ENCODE assay signal across 16 cellular contexts in genomic region chr21:39319251-39319756, GRCh38. TPM values are rescaled to one million over a fixed set of nuclear protein-coding genes. Genes with fewer than 3 reads are reported as not detected.
DNase-seq lines count a peak whose midpoint lies in the region; ATAC-seq, FAIRE-seq and TF ChIP-seq lines count a peak whose summit lies in the region.
"Had no signal": no experiment of that assay in that cellular context is flagged by ENCODE, and none has a peak within 500 bp of the region (broad histone marks: within the 10 kb centered on the region; RNA-seq: fewer than 3 reads in every experiment).

No MANE protein-coding gene starts in this region.

- no peak for ATAC-seq in HepG2
- no peak for ATAC-seq in right lobe of liver
- ATAC-seq in Right ventricle myocardium superior (ENCODE audit: poor library complexity): peak; percentile 81
- ATAC-seq in HG02970 (IDR thresholded peaks at IDR 0.05; ENCODE audit: low FRiP score, unreplicated experiment): no peak
- ATAC-seq in omental fat pad (ENCODE audit: low FRiP score): no peak
- ATAC-seq: activated T-cell treated with anti-CD3 and anti-CD28 coated beads, Interleukin-2, amount 50 U/mL, for 4 hours had no signal

- H3K27ac ChIP-seq in HepG2 (ENCODE audit: extremely low read length, insufficient read depth, low read length): peak overlapping the region; percentile 36
- no peak overlapping the region for H3K27ac ChIP-seq in right lobe of liver

- H3K9me3 ChIP-seq in HepG2 (ENCODE audit: low read length): no peaks in the 10 kb centered on the region
- no peaks in the 10 kb centered on the region for H3K9me3 ChIP-seq in right lobe of liver
- H3K9me3 ChIP-seq: Peyer's patch had no signal

- H3K4me1 ChIP-seq in HepG2 (ENCODE audit: insufficient read depth, low read length) (peaks cover 56% of the 10 kb centered on the region), right lobe of liver (peaks cover 0 to 7% (median 2%) of the 10 kb centered on the region in 4 donors)

- DNase-seq in HepG2 (ENCODE audit: low spot score) (no peak), right lobe of liver (no peak), Right ventricle myocardium superior (peak; percentile 63), myocyte (ENCODE audit: low read depth) (peak; percentile 83), NCI-H774 (lab: John Stamatoyannopoulos, UW) (no peak), omental fat pad (ENCODE audit: low spot score) (no peak), CD1c-positive myeloid dendritic cell (ENCODE audit: extremely low spot score) (no peak)
- DNase-seq: activated CD4-positive, alpha-beta T cell treated with anti-CD3 and anti-CD28 coated beads for 4 hours; activated T-cell treated with anti-CD3 and anti-CD28 coated beads, Interleukin-2, amount 50 U/mL, for 4 hours; Calu3; islet precursor cell; NCI-H1105; NCI-H446 treated with DMSO at 0.1 percent for 48 hours; Peyer's patch; T-helper 2 cell had no signal

- TF ChIP-seq EP300 in HepG2 (IDR thresholded peaks at IDR 0.05; ENCODE audit: low read depth in 2 of 2, low read length in 2 of 2) (no peak), HepG2 (CRISPR knock-in tag; IDR thresholded peaks at IDR 0.05; ENCODE audit: borderline replicate concordance) (no peak)

- H4K20me1 ChIP-seq in HepG2 (ENCODE audit: insufficient read depth, low read length): no peaks in the 10 kb centered on the region

- H3K4me3 ChIP-seq in HepG2 (replicated peaks in 1 of 3; ENCODE audit: insufficient read depth in 1 of 3, low read depth in 2 of 3, low read length in 3 of 3) (no peak overlapping the region), right lobe of liver (no peak overlapping the region)
- H3K4me3 ChIP-seq: Peyer's patch had no signal

- peaks cover 3% of the 10 kb centered on the region for H3K79me2 ChIP-seq in HepG2 (ENCODE audit: insufficient read depth, low read length)

- CTCF ChIA-PET in HepG2 (lab: Yijun Ruan, JAX; ENCODE audit: low intra/inter-chr PET ratio, low total read pairs): no interaction called here

- in situ Hi-C loops in HepG2 (cut with HindIII; ENCODE audit: extremely low pct_ligation_motif_present, low pct_unique_long_range_greater_than_20kb): no loop called here

- no peak for TF ChIP-seq RAD21 in HepG2 (CRISPR knock-in tag; IDR thresholded peaks at IDR 0.05)

- H3K36me3 ChIP-seq in HepG2 (replicated peaks in 1 of 2; ENCODE audit: control insufficient read depth in 1 of 2, insufficient read depth in 2 of 2, low read length in 2 of 2) (no peaks in the 10 kb centered on the region), right lobe of liver (no peaks in the 10 kb centered on the region)
- H3K36me3 ChIP-seq: Peyer's patch had no signal

- intact Hi-C loops in HepG2 (cut with micrococcal nuclease; ENCODE audit: unreplicated experiment): no loop called here
- intact Hi-C loops in right lobe of liver (cut with DNase I): loop anchor here in 1 of 2 donors (10.0 kb wide), 1 partner anchor 65 kb away; a partner anchor contains a TSS
- intact Hi-C loops in Right ventricle myocardium superior (cut with DNase I): no loop called here

- no peak for FAIRE-seq in HepG2 (lab: Jason Lieb, UNC)

- H3K27me3 ChIP-seq in HepG2 (ENCODE audit: control insufficient read depth in 1 of 2, insufficient read depth in 2 of 2, low read length in 2 of 2): no peaks in the 10 kb centered on the region; a peak in 1 of 5 replicates
- no peaks in the 10 kb centered on the region for H3K27me3 ChIP-seq in right lobe of liver
- H3K27me3 ChIP-seq: Peyer's patch had no signal

- TF ChIP-seq CTCF in HepG2 (CRISPR knock-in tag; IDR thresholded peaks at IDR 0.05) (no peak), right lobe of liver (IDR thresholded peaks at IDR 0.05) (no peak), omental fat pad (IDR thresholded peaks at IDR 0.05) (no peak)

- no peak for TF ChIP-seq POLR2A in HepG2 (IDR thresholded peaks at IDR 0.05; ENCODE audit: insufficient read depth in 1 of 2, low read depth in 2 of 2, low read length in 2 of 2)
- TF ChIP-seq POLR2A in right lobe of liver (IDR thresholded peaks at IDR 0.05): no peak

- peak overlapping the region; percentile 41; the same call in 1 of the 2 replicates for H3K4me2 ChIP-seq in HepG2 (ENCODE audit: low read depth, low read length)

- 47% methylated on average over 6 of the region's 6 CpGs for WGBS in HepG2 (ENCODE audit: low lambda C conversion rate)
- 47% methylated on average over 6 of the region's 6 CpGs for WGBS in right lobe of liver (ENCODE audit: insufficient coverage, low coverage, low lambda C conversion rate, missing lambda C conversion rate)

- POLR2A ChIA-PET in HepG2 (lab: Yijun Ruan, JAX): no interaction called here

- H3K9ac ChIP-seq in HepG2 (ENCODE audit: insufficient read depth, low read depth, low read length): no peak overlapping the region; the same call in 1 of the 2 replicates

- no TSS peak for BruUV-seq in HepG2 (replicated peaks; lab: Mats Ljungman, UMichigan)

- H2AFZ ChIP-seq in HepG2 (ENCODE audit: low read length): no peak overlapping the region

TF ChIP-seq in HepG2, 621 proteins besides CTCF, POLR2A, EP300 and RAD21:
- TF ChIP-seq RBAK (CRISPR knock-in tag; IDR thresholded peaks at IDR 0.05) (no peak), SMYD3 (CRISPR knock-in tag; IDR thresholded peaks at IDR 0.05) (no peak)
TF ChIP-seq in HepG2: peak in this region for 0.

RNA-seq across cellular contexts. Expression of gene BRWD1, which starts 5.9 kb away (rescaled TPM):
- total RNA-seq in HepG2 (2016; rRNA removed; fragmentation: Illumina TruSeq; extraction: Trizol) (28.0 and 28.7 TPM in 2 replicates), right lobe of liver (10 to 100 TPM; 18.6 to 26.7 (median 21.9) TPM), Right ventricle myocardium superior (29.1 TPM), myocyte (55.5 TPM in 2 replicates), omental fat pad (10 to 100 TPM; 41.7 to 69.0 (median 47.1) TPM)
- 30.7 and 33.0 TPM in 2 replicates for total RNA-seq in HepG2 (2016; cell fraction: cytosol; rRNA removed; fragmentation: Illumina TruSeq; extraction: Trizol; ENCODE audit: low read depth)
- total RNA-seq in HepG2 (2016; cell fraction: insoluble cytoplasmic fraction; rRNA removed; fragmentation: Illumina TruSeq; extraction: Trizol): 28.3 TPM in 2 replicates
- 24.7 and 28.2 TPM in 2 replicates for total RNA-seq in HepG2 (2016; cell fraction: membrane; rRNA removed; fragmentation: Illumina TruSeq; extraction: Trizol)
- total RNA-seq in HepG2 (2016; cell fraction: nucleus; rRNA removed; fragmentation: Illumina TruSeq; extraction: Trizol): 61.1 and 61.3 TPM in 2 replicates
- polyA plus RNA-seq in HepG2 (2011; rRNA removed): 11.4 and 13.9 TPM in 2 replicates
- polyA plus RNA-seq in HepG2 (2011; cell fraction: cytosol; rRNA removed): 5.1 and 8.1 TPM in 2 replicates
- polyA plus RNA-seq in HepG2 (2011; cell fraction: nucleus; rRNA removed): 14.0 and 19.1 TPM in 2 replicates
- 13.5 and 18.9 TPM in 2 replicates for polyA plus RNA-seq in HepG2 (2012)
- 3.9 and 4.4 TPM in 2 replicates for polyA plus RNA-seq in HepG2 (2016; cell fraction: cytosol; fragmentation: Illumina TruSeq; extraction: Trizol; ENCODE audit: low read depth)
- polyA plus RNA-seq in HepG2 (2016; cell fraction: insoluble cytoplasmic fraction; fragmentation: Illumina TruSeq; extraction: Trizol; ENCODE audit: low read depth): 12.7 and 14.4 TPM in 2 replicates
- 8.7 TPM in 2 replicates for polyA plus RNA-seq in HepG2 (2016; cell fraction: membrane; fragmentation: Illumina TruSeq; extraction: Trizol; ENCODE audit: low read depth)
- polyA plus RNA-seq in HepG2 (2016; cell fraction: nucleus; fragmentation: Illumina TruSeq; extraction: Trizol; ENCODE audit: insufficient read depth, low read depth): 27.5 and 27.9 TPM in 2 replicates
- 24.1 and 32.5 TPM in 2 replicates for polyA minus RNA-seq in HepG2 (2011; rRNA and poly(A)+ RNA removed; ENCODE audit: low replicate concordance)
- polyA minus RNA-seq in HepG2 (2011; cell fraction: cytosol; rRNA and poly(A)+ RNA removed): 26.4 and 29.3 TPM in 2 replicates
- 204 and 216 TPM in 2 replicates for polyA minus RNA-seq in HepG2 (2011; cell fraction: nucleus; rRNA and poly(A)+ RNA removed)
- polyA plus RNA-seq in myocyte (2012): 10.7 TPM

RNA-seq across cellular contexts. Expression of gene HMGN1, which starts 29.6 kb away (rescaled TPM):
- 286 and 355 TPM in 2 replicates for total RNA-seq in HepG2 (2016; rRNA removed; fragmentation: Illumina TruSeq; extraction: Trizol)
- total RNA-seq in HepG2 (2016; cell fraction: cytosol; rRNA removed; fragmentation: Illumina TruSeq; extraction: Trizol; ENCODE audit: low read depth): 200 and 237 TPM in 2 replicates
- 276 and 350 TPM in 2 replicates for total RNA-seq in HepG2 (2016; cell fraction: insoluble cytoplasmic fraction; rRNA removed; fragmentation: Illumina TruSeq; extraction: Trizol)
- 380 and 392 TPM in 2 replicates for total RNA-seq in HepG2 (2016; cell fraction: membrane; rRNA removed; fragmentation: Illumina TruSeq; extraction: Trizol)
- total RNA-seq in HepG2 (2016; cell fraction: nucleus; rRNA removed; fragmentation: Illumina TruSeq; extraction: Trizol): 162 and 177 TPM in 2 replicates
- polyA plus RNA-seq in HepG2 (2011; rRNA removed): 69.2 and 104 TPM in 2 replicates
- polyA plus RNA-seq in HepG2 (2011; cell fraction: cytosol; rRNA removed): 42.7 and 59.4 TPM in 2 replicates
- 60.7 and 86.6 TPM in 2 replicates for polyA plus RNA-seq in HepG2 (2011; cell fraction: nucleus; rRNA removed)
- 128 and 194 TPM in 2 replicates for polyA plus RNA-seq in HepG2 (2012)
- polyA plus RNA-seq in HepG2 (2016; cell fraction: cytosol; fragmentation: Illumina TruSeq; extraction: Trizol; ENCODE audit: low read depth): 295 and 368 TPM in 2 replicates
- polyA plus RNA-seq in HepG2 (2016; cell fraction: insoluble cytoplasmic fraction; fragmentation: Illumina TruSeq; extraction: Trizol; ENCODE audit: low read depth): 469 and 491 TPM in 2 replicates
- 426 and 487 TPM in 2 replicates for polyA plus RNA-seq in HepG2 (2016; cell fraction: membrane; fragmentation: Illumina TruSeq; extraction: Trizol; ENCODE audit: low read depth)
- polyA plus RNA-seq in HepG2 (2016; cell fraction: nucleus; fragmentation: Illumina TruSeq; extraction: Trizol; ENCODE audit: insufficient read depth, low read depth): 344 and 363 TPM in 2 replicates
- 17.4 and 49.8 TPM in 2 replicates for polyA minus RNA-seq in HepG2 (2011; rRNA and poly(A)+ RNA removed; ENCODE audit: low replicate concordance)
- polyA minus RNA-seq in HepG2 (2011; cell fraction: cytosol; rRNA and poly(A)+ RNA removed): 42.5 and 49.1 TPM in 2 replicates
- 49.1 and 49.8 TPM in 2 replicates for polyA minus RNA-seq in HepG2 (2011; cell fraction: nucleus; rRNA and poly(A)+ RNA removed)
- 10 to 100 TPM; 34.6 to 71.6 (median 63.9) TPM for total RNA-seq in right lobe of liver
- total RNA-seq in Right ventricle myocardium superior: 54.5 TPM
- total RNA-seq in myocyte: 115 and 126 TPM in 2 replicates
- polyA plus RNA-seq in myocyte (2012): 139 TPM
- total RNA-seq in omental fat pad: 10 to 100 TPM; 54.0 to 75.8 (median 60.3) TPM

Comparison
In these comparisons a context has a peak if more than half of its experiments do, and no peak if none do; other contexts are left out.
1. DNase-seq: peak in Right ventricle myocardium superior (single experiment) and myocyte (single experiment); none in HepG2 (single experiment), right lobe of liver (0 of 3), NCI-H774 (single experiment), omental fat pad (single experiment) and CD1c-positive myeloid dendritic cell (single experiment).